34 cellular contexts compared by ENCODE assay signal in genomic region chr14:47012533-47012932, GRCh38.
"Had no signal": no experiment of that assay in that cellular context is flagged by ENCODE, and none has a peak within 500 bp of the region (broad histone marks: within the 10 kb centered on the region; RNA-seq: fewer than 3 reads in every experiment).

No MANE protein-coding gene starts in this region.

- DNase-seq: activated B cell treated with CpG ODN at 0.5 μM for 24 hours; activated CD4-positive, alpha-beta memory T cell treated with anti-CD3 and anti-CD28 coated beads, Interleukin-2, amount 10 ng/mL, durations not matched to agents 7 days and 5 days; activated CD4-positive, alpha-beta T cell treated with anti-CD3 and anti-CD28 coated beads for 48 hours; activated CD4-positive, CD25-positive, alpha-beta regulatory T cell treated with anti-CD3 and anti-CD28 coated beads, Interleukin-2, amount 50 U/mL, for 72 hours; activated CD8-positive, alpha-beta memory T cell treated with anti-CD3 and anti-CD28 coated beads for 24 hours; activated CD8-positive, alpha-beta memory T cell treated with anti-CD3 and anti-CD28 coated beads, Interleukin-2, amount 10 ng/mL, durations not matched to agents 7 days and 5 days; activated CD8-positive, alpha-beta memory T cell treated with anti-CD3 and anti-CD28 coated beads, Interleukin-2, amount 50 U/mL, for 48 hours; activated effector memory CD4-positive, alpha-beta T cell treated with Interleukin-2 at 50 U/mL for 16 hours; activated naive CD4-positive, alpha-beta T cell treated with anti-CD3 and anti-CD28 coated beads, Interleukin-2, amount 10 ng/mL, durations not matched to agents 7 days and 5 days; activated naive CD8-positive, alpha-beta T cell treated with anti-CD3 and anti-CD28 coated beads, Interleukin-2, amount 50 U/mL, for 24 hours; activated T-cell treated with anti-CD3 and anti-CD28 coated beads, Interleukin-2, amount 50 U/mL, for 48 hours; anterior cingulate cortex; Kasumi-1; MM.1S; MV-4-11; NCI-H1092; NCI-H1436 treated with DMSO at 0.1 percent for 48 hours; NCI-H1694 treated with DMSO at 0.1 percent for 48 hours; NCI-H2029; NCI-H2107; NCI-H226; NCI-H446 treated with DMSO at 0.1 percent for 48 hours; NCI-H524 treated with DMSO at 0.1 percent for 48 hours; PC-9; Right ventricle myocardium superior; SW 1271; T-helper 1 cell; T-helper 2 cell; T-helper 9 cell had no signal

- H3K4me3 ChIP-seq: PC-9 had no signal

- H2AFZ ChIP-seq: PC-9 had no signal

- H3K27ac Mint-ChIP-seq: activated B cell treated with CpG ODN at 0.5 μM for 24 hours; activated CD4-positive, alpha-beta memory T cell treated with anti-CD3 and anti-CD28 coated beads, Interleukin-2, amount 10 ng/mL, durations not matched to agents 7 days and 5 days; activated CD8-positive, alpha-beta memory T cell treated with anti-CD3 and anti-CD28 coated beads, Interleukin-2, amount 10 ng/mL, durations not matched to agents 7 days and 5 days; activated naive CD4-positive, alpha-beta T cell treated with anti-CD3 and anti-CD28 coated beads, Interleukin-2, amount 10 ng/mL, durations not matched to agents 7 days and 5 days; activated naive CD8-positive, alpha-beta T cell; activated naive CD8-positive, alpha-beta T cell treated with anti-CD3 and anti-CD28 coated beads, Interleukin-2, amount 50 U/mL, for 24 hours; brain had no signal

- H3K27ac ChIP-seq: PC-9, RWPE1, VCaP had no signal

- H3K27me3 Mint-ChIP-seq: activated B cell treated with CpG ODN at 0.5 μM for 24 hours; activated CD4-positive, alpha-beta memory T cell treated with anti-CD3 and anti-CD28 coated beads, Interleukin-2, amount 10 ng/mL, durations not matched to agents 7 days and 5 days; activated CD8-positive, alpha-beta memory T cell treated with anti-CD3 and anti-CD28 coated beads, Interleukin-2, amount 10 ng/mL, durations not matched to agents 7 days and 5 days; activated naive CD4-positive, alpha-beta T cell treated with anti-CD3 and anti-CD28 coated beads, Interleukin-2, amount 10 ng/mL, durations not matched to agents 7 days and 5 days; activated naive CD8-positive, alpha-beta T cell; activated naive CD8-positive, alpha-beta T cell treated with anti-CD3 and anti-CD28 coated beads, Interleukin-2, amount 50 U/mL, for 24 hours; brain; central memory CD8-positive, alpha-beta T cell had no signal

- H3K36me3 Mint-ChIP-seq: activated CD8-positive, alpha-beta memory T cell treated with anti-CD3 and anti-CD28 coated beads, Interleukin-2, amount 10 ng/mL, durations not matched to agents 7 days and 5 days; activated naive CD4-positive, alpha-beta T cell treated with anti-CD3 and anti-CD28 coated beads, Interleukin-2, amount 10 ng/mL, durations not matched to agents 7 days and 5 days; activated naive CD8-positive, alpha-beta T cell; brain had no signal

- H3K4me1 Mint-ChIP-seq: activated B cell treated with CpG ODN at 0.5 μM for 24 hours; activated CD4-positive, alpha-beta memory T cell treated with anti-CD3 and anti-CD28 coated beads, Interleukin-2, amount 10 ng/mL, durations not matched to agents 7 days and 5 days; activated CD8-positive, alpha-beta memory T cell treated with anti-CD3 and anti-CD28 coated beads, Interleukin-2, amount 10 ng/mL, durations not matched to agents 7 days and 5 days; activated naive CD4-positive, alpha-beta T cell treated with anti-CD3 and anti-CD28 coated beads, Interleukin-2, amount 10 ng/mL, durations not matched to agents 7 days and 5 days; activated naive CD8-positive, alpha-beta T cell treated with anti-CD3 and anti-CD28 coated beads, Interleukin-2, amount 50 U/mL, for 24 hours; central memory CD8-positive, alpha-beta T cell had no signal

- H3K4me3 Mint-ChIP-seq: activated B cell treated with CpG ODN at 0.5 μM for 24 hours; activated CD4-positive, alpha-beta memory T cell treated with anti-CD3 and anti-CD28 coated beads, Interleukin-2, amount 10 ng/mL, durations not matched to agents 7 days and 5 days; activated CD8-positive, alpha-beta memory T cell treated with anti-CD3 and anti-CD28 coated beads, Interleukin-2, amount 10 ng/mL, durations not matched to agents 7 days and 5 days; activated naive CD4-positive, alpha-beta T cell treated with anti-CD3 and anti-CD28 coated beads, Interleukin-2, amount 10 ng/mL, durations not matched to agents 7 days and 5 days; activated naive CD8-positive, alpha-beta T cell; activated naive CD8-positive, alpha-beta T cell treated with anti-CD3 and anti-CD28 coated beads, Interleukin-2, amount 50 U/mL, for 24 hours; brain; central memory CD8-positive, alpha-beta T cell had no signal

- ATAC-seq: activated CD8-positive, alpha-beta memory T cell treated with anti-CD3 and anti-CD28 coated beads, Interleukin-2, amount 10 ng/mL, durations not matched to agents 7 days and 5 days; activated naive CD8-positive, alpha-beta T cell treated with anti-CD3 and anti-CD28 coated beads, Interleukin-2, amount 50 U/mL, for 24 hours had no signal

- H3K9me3 Mint-ChIP-seq: activated B cell treated with CpG ODN at 0.5 μM for 24 hours, brain had no signal

- H3K4me2 ChIP-seq: PC-9 had no signal
